ENCODE assay signal across 22 cellular contexts in the genomic region with DNA sequence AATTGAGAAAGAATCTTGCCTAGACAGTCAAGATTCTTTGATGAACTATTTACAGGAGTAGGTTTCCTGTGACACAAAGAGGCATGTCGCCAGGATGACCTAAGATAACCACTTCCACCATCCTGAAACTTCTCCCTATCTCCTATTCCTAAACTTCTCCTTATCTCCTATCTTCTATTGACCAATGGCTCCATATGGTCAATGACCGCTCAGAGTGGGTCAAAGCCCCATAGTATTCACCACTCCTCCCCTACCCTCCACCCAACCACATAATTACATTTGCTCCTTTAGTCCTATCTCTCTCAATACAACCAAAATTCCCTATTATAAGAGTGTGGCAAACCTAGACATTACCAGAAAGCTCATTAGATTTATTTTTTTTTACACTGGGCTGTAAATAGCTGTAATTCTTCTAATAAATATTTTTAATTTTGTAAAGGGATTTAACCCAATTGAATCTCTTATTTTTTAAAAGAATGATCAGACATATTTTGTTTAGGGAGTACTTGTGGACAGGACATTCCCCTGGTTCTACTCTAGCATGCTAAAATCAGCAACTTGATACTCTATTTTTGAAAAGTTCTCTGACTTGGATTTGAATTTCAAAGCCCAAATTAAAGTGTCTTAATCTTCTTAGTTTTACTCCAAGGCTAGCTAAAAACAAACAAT.
"Had no signal": no experiment of that assay in that cellular context is flagged by ENCODE, and none has a peak within 500 bp of the region (broad histone marks: within the 10 kb centered on the region; RNA-seq: fewer than 3 reads in every experiment).

No MANE protein-coding gene starts in this region.

- H3K4me3 ChIP-seq: hepatocyte, lower lobe of right lung, neural progenitor cell, psoas muscle, right atrium auricular region, tibial nerve, uterus had no signal

- H3K79me2 ChIP-seq: hepatocyte, parathyroid adenoma had no signal

- H3K36me3 ChIP-seq: lower lobe of right lung, neural progenitor cell, neutrophil, right atrium auricular region, tibial nerve, uterus had no signal

- H3K27ac Mint-ChIP-seq: naive thymus-derived CD8-positive, alpha-beta T cell; nephron; neural progenitor cell; stimulated activated memory B cell treated with anti-CD40 and anti-IgM and Interleukin-4, amounts not matched to agents 10 μg/mL and 1 μg/mL and 100 μg/mL, for 72 hours; type B pancreatic cell had no signal

- H3K4me1 Mint-ChIP-seq: naive thymus-derived CD8-positive, alpha-beta T cell; stimulated activated memory B cell treated with anti-CD40 and anti-IgM and Interleukin-4, amounts not matched to agents 10 μg/mL and 1 μg/mL and 100 μg/mL, for 72 hours; stimulated activated naive CD8-positive, alpha-beta T cell treated with anti-CD3 and anti-CD28 coated beads, Interleukin-15, amount 100 ng/mL, for 72 hours had no signal

- H3K9me3 ChIP-seq: lower lobe of right lung, neutrophil, uterus had no signal

- H3K4me1 ChIP-seq: lower lobe of right lung, parathyroid adenoma, psoas muscle, right atrium auricular region, uterus had no signal

- H3K27me3 Mint-ChIP-seq: stimulated activated memory B cell treated with anti-CD40 and anti-IgM and Interleukin-4, amounts not matched to agents 10 μg/mL and 1 μg/mL and 100 μg/mL, for 72 hours; stimulated activated naive CD8-positive, alpha-beta T cell treated with anti-CD3 and anti-CD28 coated beads, Interleukin-15, amount 100 ng/mL, for 72 hours; type B pancreatic cell had no signal

- H3K27ac ChIP-seq: hepatocyte, lower lobe of right lung, neural progenitor cell, neutrophil, parathyroid adenoma, psoas muscle, right atrium auricular region, tibial nerve, uterus had no signal

- H2AFZ ChIP-seq: hepatocyte, neural progenitor cell, parathyroid adenoma had no signal

- H3K4me3 Mint-ChIP-seq: naive thymus-derived CD8-positive, alpha-beta T cell; nephron; neural progenitor cell; stimulated activated memory B cell treated with anti-CD40 and anti-IgM and Interleukin-4, amounts not matched to agents 10 μg/mL and 1 μg/mL and 100 μg/mL, for 72 hours; stimulated activated naive CD8-positive, alpha-beta T cell treated with anti-CD3 and anti-CD28 coated beads, Interleukin-15, amount 100 ng/mL, for 72 hours; type B pancreatic cell had no signal

- H3K27me3 ChIP-seq: hepatocyte, neural progenitor cell, neutrophil, right atrium auricular region, tibial nerve, uterus had no signal

- DNase-seq: islet precursor cell; lower lobe of right lung; naive thymus-derived CD8-positive, alpha-beta T cell; occipital lobe; small intestine; stimulated activated CD4-positive, alpha-beta T cell treated with anti-CD3 and anti-CD28 coated beads, Interleukin-1b, Interleukin-23, amount 100 ng/mL, for 48 hours; stimulated activated CD4-positive, alpha-beta T cell treated with anti-CD3 and anti-CD28 coated beads, Interleukin-2, amount 100 ng/mL, for 48 hours; stimulated activated CD4-positive, alpha-beta T cell treated with anti-CD3 and anti-CD28 coated beads, Interleukin-4, amount 100 ng/mL, for 4 hours; stimulated activated CD8-positive, alpha-beta memory T cell treated with anti-CD3 and anti-CD28 coated beads, Interleukin-4, amount 100 ng/mL, for 48 hours; stimulated activated naive CD4-positive, alpha-beta T cell treated with Interleukin-2 at 50 U/mL for 16 hours; stimulated activated naive CD8-positive, alpha-beta T cell treated with anti-CD3 and anti-CD28 coated beads, Interleukin-15, amount 100 ng/mL, for 72 hours had no signal

- H3K4me2 ChIP-seq: hepatocyte, neural progenitor cell had no signal

- ATAC-seq: lower lobe of right lung; naive thymus-derived CD8-positive, alpha-beta T cell; psoas muscle; stimulated activated memory B cell treated with anti-CD40 and anti-IgM and Interleukin-4, amounts not matched to agents 10 μg/mL and 1 μg/mL and 100 μg/mL, for 72 hours; stimulated activated naive CD8-positive, alpha-beta T cell treated with anti-CD3 and anti-CD28 coated beads, Interleukin-15, amount 100 ng/mL, for 72 hours had no signal

- H3K36me3 Mint-ChIP-seq: neural progenitor cell; stimulated activated memory B cell treated with anti-CD40 and anti-IgM and Interleukin-4, amounts not matched to agents 10 μg/mL and 1 μg/mL and 100 μg/mL, for 72 hours; type B pancreatic cell had no signal

- H3K9me3 Mint-ChIP-seq: type B pancreatic cell had no signal

- H3K9ac ChIP-seq: neural progenitor cell, parathyroid adenoma had no signal
